Comparison of ENCODE assay signal across 9 cellular contexts in the genomic region with DNA sequence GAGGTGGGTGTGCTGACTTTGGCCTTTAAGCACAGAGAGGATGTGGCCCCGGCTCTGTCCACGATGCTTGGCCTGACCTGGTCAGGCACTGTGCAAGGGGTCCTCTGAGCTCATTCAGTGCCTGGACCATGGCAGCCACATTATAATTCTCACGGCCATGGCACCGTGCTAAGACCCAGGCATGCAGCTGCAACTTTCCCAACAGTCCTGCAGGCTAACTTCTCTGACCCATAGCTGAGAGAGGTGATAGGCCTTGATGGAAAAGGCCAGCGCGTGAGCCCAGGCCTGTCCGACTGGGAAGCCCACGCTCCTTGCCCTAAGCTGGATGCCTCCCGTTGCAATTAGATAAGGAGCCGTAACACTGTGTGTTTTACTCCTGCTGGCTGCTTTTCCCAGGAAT.
"Had no signal": no experiment of that assay in that cellular context is flagged by ENCODE, and none has a peak within 500 bp of the region (broad histone marks: within the 10 kb centered on the region; RNA-seq: fewer than 3 reads in every experiment).

No MANE protein-coding gene starts in this region.

- H3K27ac ChIP-seq: neutrophil, upper lobe of right lung had no signal

- DNase-seq: activated CD4-positive, alpha-beta T cell treated with anti-CD3 and anti-CD28 coated beads, Interleukin-2, amount 50 U/mL, for 1 hour; activated naive CD4-positive, alpha-beta T cell treated with anti-CD3 and anti-CD28 coated beads, Interleukin-2, amount 10 ng/mL, durations not matched to agents 7 days and 5 days; effector memory CD8-positive, alpha-beta T cell; natural killer cell; SK-N-SH; T-helper 1 cell; T1000; upper lobe of right lung had no signal
